ENCODE assay signal across 8 cellular contexts in genomic region chr2:197804758-197805597, GRCh38. TPM values are rescaled to one million over a fixed set of nuclear protein-coding genes. Genes with fewer than 3 reads are reported as not detected.
DNase-seq lines count a peak whose midpoint lies in the region; ATAC-seq and TF ChIP-seq lines count a peak whose summit lies in the region.

No MANE protein-coding gene starts in this region.

- no peak for TF ChIP-seq EP300 in ovary (IDR thresholded peaks at IDR 0.05)

- no peaks in the 10 kb centered on the region for H3K79me2 ChIP-seq in DND-41 (ENCODE audit: insufficient read depth, low read length)

- H3K27ac ChIP-seq in DND-41 (ENCODE audit: low read length) (no peak overlapping the region; the same call in 1 of the 2 replicates), ovary (peak overlapping the region; percentile 41 to 81)

- intact Hi-C loops in ovary (cut with DNase I): loop anchor here (5.0 to 10.0 kb wide), 4 partner anchors 322 to 492 kb away; no protein-coding TSS in a partner anchor

- H3K4me1 Mint-ChIP-seq in glutamatergic neuron (ENCODE audit: low read depth, unreplicated experiment): peaks cover 25% of the 10 kb centered on the region

- peaks cover 44% of the 10 kb centered on the region for H3K4me1 ChIP-seq in DND-41 (ENCODE audit: insufficient read depth, low read length)
- H3K4me1 ChIP-seq in ovary (ENCODE audit: insufficient read depth): no peaks in the 10 kb centered on the region

- H3K9ac ChIP-seq in DND-41 (ENCODE audit: low read depth, low read length): peak overlapping the region; percentile 67

- peaks cover 7% of the 10 kb centered on the region for H3K27me3 Mint-ChIP-seq in glutamatergic neuron (ENCODE audit: unreplicated experiment)

- H3K27me3 ChIP-seq in DND-41 (ENCODE audit: insufficient read depth, low read length, poor library complexity): peaks cover 20% of the 10 kb centered on the region
- no peaks in the 10 kb centered on the region for H3K27me3 ChIP-seq in ovary

- DNase-seq in DND-41 (peak; percentile 34), M059J (ENCODE audit: low read depth) (peak; percentile 3), glutamatergic neuron (peak; percentile 64), ovary (peak; percentile 17 to 49 (median 47)), AML-193 (lab: John Stamatoyannopoulos, UW) (no peak)
- DNase-seq in activated naive CD4-positive, alpha-beta T cell (lab: John Stamatoyannopoulos, UW): peak; percentile 12 to 34 (median 20)

- TF ChIP-seq CTCF in DND-41 (IDR thresholded peaks at IDR 0.05; ENCODE audit: borderline replicate concordance, extremely low read depth, low read length, poor library complexity, severe bottlenecking): peak; percentile 37
- peak; percentile 12 for TF ChIP-seq CTCF in glutamatergic neuron (IDR thresholded peaks at IDR 0.05; ENCODE audit: partially characterized antibody, unreplicated experiment)
- TF ChIP-seq CTCF in ovary (IDR thresholded peaks at IDR 0.05): no peak

- no peaks in the 10 kb centered on the region for H3K9me3 ChIP-seq in DND-41 (ENCODE audit: insufficient read depth, low read length, severe bottlenecking)
- no peaks in the 10 kb centered on the region for H3K9me3 ChIP-seq in ovary

- ATAC-seq in DND-41 (ENCODE audit: insufficient read depth, low read depth) (peak; percentile 31), GM21576 (IDR thresholded peaks at IDR 0.05; ENCODE audit: unreplicated experiment) (peak; percentile 28), HG03565 (IDR thresholded peaks at IDR 0.05; ENCODE audit: unreplicated experiment) (no peak)

- H3K36me3 Mint-ChIP-seq in glutamatergic neuron (ENCODE audit: unreplicated experiment): peaks cover 3% of the 10 kb centered on the region

- no peak for TF ChIP-seq POLR2A in ovary (IDR thresholded peaks at IDR 0.05)

- no peaks in the 10 kb centered on the region for H4K20me1 ChIP-seq in DND-41 (ENCODE audit: insufficient read depth, low read length)

- WGBS in ovary, 3 donors: 0 to 1% (median 1%) methylated on average over 60 to 90 of the region's 90 CpGs

- peak overlapping the region; percentile 94 for H3K4me3 Mint-ChIP-seq in glutamatergic neuron (ENCODE audit: unreplicated experiment)

- H3K27ac Mint-ChIP-seq in glutamatergic neuron (ENCODE audit: unreplicated experiment): peak overlapping the region; percentile 74

- H3K4me2 ChIP-seq in DND-41 (ENCODE audit: insufficient read depth, low read length): peak overlapping the region; percentile 96

- H2AFZ ChIP-seq in DND-41 (ENCODE audit: low read depth, low read length): peak overlapping the region; percentile 66

- H3K4me3 ChIP-seq in DND-41 (ENCODE audit: low read depth in 1 of 2, low read length in 2 of 2) (peak overlapping the region; percentile 52 to 64; a peak in 3 of 4 replicates), ovary (peak overlapping the region; percentile 87)

- peaks cover 8% of the 10 kb centered on the region for H3K9me3 Mint-ChIP-seq in glutamatergic neuron (ENCODE audit: unreplicated experiment)

- H3K36me3 ChIP-seq in DND-41 (ENCODE audit: insufficient read depth, low read length) (no peaks in the 10 kb centered on the region), ovary (no peaks in the 10 kb centered on the region)

RNA-seq across cellular contexts. Expression of gene PLCL1, which starts 0.6 kb away (rescaled TPM):
- 0.02 TPM in 1 of 2 replicates, not detected in the other for total RNA-seq in M059J (2014; rRNA removed; shearing (Covaris generic))
- total RNA-seq in glutamatergic neuron (ENCODE audit: unreplicated experiment) (28.8 TPM), ovary (10 to 100 TPM in 6 of 7 donors, 1 to 10 TPM in 1; 8.4 to 17.9 (median 11.6) TPM)
- 10 to 100 TPM; 10.5 to 10.8 TPM for polyA plus RNA-seq in ovary

RNA-seq across cellular contexts. Expression of gene BOLL, which starts 19.9 kb away (rescaled TPM):
- not detected in 2 replicates for total RNA-seq in M059J (2014; rRNA removed; shearing (Covaris generic))
- total RNA-seq in glutamatergic neuron (ENCODE audit: unreplicated experiment) (not detected), ovary (not detected)
- not detected for polyA plus RNA-seq in ovary

Comparison
In these comparisons a context has a peak if more than half of its experiments do, and no peak if none do; other contexts are left out.
1. DNase-seq: peak in DND-41 (single experiment), M059J (single experiment), activated naive CD4-positive, alpha-beta T cell (4 of 4), glutamatergic neuron (single experiment) and ovary (5 of 5); none in AML-193 (0 of 2).
2. CTCF ChIP-seq: peak in DND-41 (single experiment) and glutamatergic neuron (single experiment); none in ovary (0 of 3).